Comparison of ENCODE assay signal across 28 cellular contexts in the genomic region with DNA sequence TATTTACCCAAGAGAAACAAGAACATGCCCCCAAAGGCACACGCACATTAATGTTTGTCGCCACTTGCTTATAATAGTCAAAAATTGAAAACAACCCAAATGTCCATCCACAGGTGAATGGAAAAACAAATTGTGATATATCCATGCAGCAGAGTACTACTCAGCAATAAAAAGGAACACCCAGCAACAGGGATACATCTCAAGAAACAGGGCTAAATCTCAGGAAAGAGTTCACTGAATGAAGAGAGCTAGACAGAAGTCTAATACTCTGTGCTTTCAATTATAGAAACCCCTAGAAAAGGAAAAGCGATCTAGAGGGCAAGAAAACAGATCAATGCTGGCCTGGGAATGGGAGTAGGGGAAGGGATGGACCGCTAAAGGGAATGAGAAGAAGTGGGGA.
"Had no signal": no experiment of that assay in that cellular context is flagged by ENCODE, and none has a peak within 500 bp of the region (broad histone marks: within the 10 kb centered on the region; RNA-seq: fewer than 3 reads in every experiment).

No MANE protein-coding gene starts in this region.

- H3K27ac Mint-ChIP-seq: stimulated activated effector memory CD8-positive, alpha-beta T cell treated with anti-CD3 and anti-CD28 coated beads, Interleukin-12 subunit alpha, Interleukin-12 subunit beta, amount 100 ng/mL, for 72 hours; stimulated activated memory B cell treated with anti-CD40 and anti-IgM and Interleukin-4, amounts not matched to agents 10 μg/mL and 1 μg/mL and 100 μg/mL, for 72 hours; stimulated activated naive B cell treated with anti-CD40 and anti-IgM and Interleukin-4, amounts not matched to agents 10 μg/mL and 1 μg/mL and 100 μg/mL, for 72 hours; stimulated activated naive CD8-positive, alpha-beta T cell treated with anti-CD3 and anti-CD28 coated beads, Interleukin-15, Interleukin-2, amounts not matched to agents 100 ng/mL and 50 ng/mL, for 24 hours; type B pancreatic cell had no signal

- H3K9me3 Mint-ChIP-seq: stimulated activated effector memory CD8-positive, alpha-beta T cell treated with anti-CD3 and anti-CD28 coated beads, Interleukin-12 subunit alpha, Interleukin-12 subunit beta, amount 100 ng/mL, for 72 hours; stimulated activated naive B cell treated with anti-CD40 and anti-IgM and Interleukin-4, amounts not matched to agents 10 μg/mL and 1 μg/mL and 100 μg/mL, for 72 hours; stimulated activated naive CD8-positive, alpha-beta T cell treated with anti-CD3 and anti-CD28 coated beads, Interleukin-15, Interleukin-2, amounts not matched to agents 100 ng/mL and 50 ng/mL, for 24 hours; type B pancreatic cell had no signal

- H3K4me3 Mint-ChIP-seq: stimulated activated effector memory CD8-positive, alpha-beta T cell treated with anti-CD3 and anti-CD28 coated beads, Interleukin-12 subunit alpha, Interleukin-12 subunit beta, amount 100 ng/mL, for 72 hours; stimulated activated memory B cell treated with anti-CD40 and anti-IgM and Interleukin-4, amounts not matched to agents 10 μg/mL and 1 μg/mL and 100 μg/mL, for 72 hours; stimulated activated naive B cell treated with anti-CD40 and anti-IgM and Interleukin-4, amounts not matched to agents 10 μg/mL and 1 μg/mL and 100 μg/mL, for 72 hours; stimulated activated naive CD8-positive, alpha-beta T cell treated with anti-CD3 and anti-CD28 coated beads, Interleukin-15, Interleukin-2, amounts not matched to agents 100 ng/mL and 50 ng/mL, for 24 hours; type B pancreatic cell had no signal

- H3K4me1 ChIP-seq: uterus, vagina had no signal

- H3K27me3 ChIP-seq: testis, thyroid gland, tibial nerve, transverse colon, upper lobe of left lung, upper lobe of right lung, uterus, vagina had no signal

- H3K4me3 ChIP-seq: stomach, suprapubic skin, testis, thoracic aorta, thyroid gland, tibial artery, tibial nerve, transverse colon, upper lobe of left lung, upper lobe of right lung, uterus, vagina had no signal

- H3K36me3 Mint-ChIP-seq: stimulated activated effector memory CD8-positive, alpha-beta T cell treated with anti-CD3 and anti-CD28 coated beads, Interleukin-12 subunit alpha, Interleukin-12 subunit beta, amount 100 ng/mL, for 72 hours; stimulated activated memory B cell treated with anti-CD40 and anti-IgM and Interleukin-4, amounts not matched to agents 10 μg/mL and 1 μg/mL and 100 μg/mL, for 72 hours; stimulated activated naive B cell treated with anti-CD40 and anti-IgM and Interleukin-4, amounts not matched to agents 10 μg/mL and 1 μg/mL and 100 μg/mL, for 72 hours; type B pancreatic cell had no signal

- DNase-seq: stimulated activated CD4-positive, alpha-beta T cell treated with anti-CD3 and anti-CD28 coated beads, Interleukin-2, amount 100 ng/mL, for 48 hours; stimulated activated CD4-positive, alpha-beta T cell treated with anti-CD3 and anti-CD28 coated beads, Interleukin-4, amount 100 ng/mL, for 1 hour; stimulated activated CD4-positive, alpha-beta T cell treated with anti-CD3 and anti-CD28 coated beads, Interleukin-4, amount 100 ng/mL, for 24 hours; stimulated activated CD4-positive, alpha-beta T cell treated with anti-CD3 and anti-CD28 coated beads, Interleukin-4, amount 100 ng/mL, for 4 hours; stimulated activated CD8-positive, alpha-beta memory T cell treated with anti-CD3 and anti-CD28 coated beads, Interleukin-4, amount 100 ng/mL, for 48 hours; stimulated activated naive B cell treated with anti-CD40 and anti-IgM and Interleukin-4, amounts not matched to agents 10 μg/mL and 1 μg/mL and 100 μg/mL, for 72 hours; stimulated activated naive CD4-positive, alpha-beta T cell; stimulated activated naive CD4-positive, alpha-beta T cell treated with Interleukin-2 at 50 U/mL for 16 hours; stimulated activated naive CD8-positive, alpha-beta T cell treated with anti-CD3 and anti-CD28 coated beads, Interleukin-15, Interleukin-2, amounts not matched to agents 100 U/mL and 50 U/mL, for 24 hours; stomach; substantia nigra; testis; tibial artery; transverse colon; trophoblast cell; upper lobe of right lung; uterus had no signal

- H3K36me3 ChIP-seq: stomach, suprapubic skin, thoracic aorta, thyroid gland, tibial artery, tibial nerve, transverse colon, upper lobe of left lung, upper lobe of right lung, uterus, vagina had no signal

- H3K27ac ChIP-seq: stomach, suprapubic skin, testis, thoracic aorta, thyroid gland, tibial artery, tibial nerve, transverse colon, upper lobe of left lung, upper lobe of right lung, uterus, vagina had no signal

- H3K9me3 ChIP-seq: stomach, suprapubic skin, testis, thoracic aorta, thyroid gland, tibial artery, tibial nerve, transverse colon, upper lobe of left lung, upper lobe of right lung, uterus, vagina had no signal

- FAIRE-seq: urothelium cell line had no signal

- ATAC-seq: stimulated activated effector memory CD8-positive, alpha-beta T cell treated with anti-CD3 and anti-CD28 coated beads, Interleukin-12 subunit alpha, Interleukin-12 subunit beta, amount 100 ng/mL, for 72 hours; stimulated activated memory B cell treated with anti-CD40 and anti-IgM and Interleukin-4, amounts not matched to agents 10 μg/mL and 1 μg/mL and 100 μg/mL, for 72 hours; stimulated activated naive B cell treated with anti-CD40 and anti-IgM and Interleukin-4, amounts not matched to agents 10 μg/mL and 1 μg/mL and 100 μg/mL, for 72 hours; stimulated activated naive CD8-positive, alpha-beta T cell treated with anti-CD3 and anti-CD28 coated beads, Interleukin-15, Interleukin-2, amounts not matched to agents 100 U/mL and 50 U/mL, for 24 hours; upper lobe of right lung had no signal
